ENCODE assay signal across 1 cellular context in the genomic region with DNA sequence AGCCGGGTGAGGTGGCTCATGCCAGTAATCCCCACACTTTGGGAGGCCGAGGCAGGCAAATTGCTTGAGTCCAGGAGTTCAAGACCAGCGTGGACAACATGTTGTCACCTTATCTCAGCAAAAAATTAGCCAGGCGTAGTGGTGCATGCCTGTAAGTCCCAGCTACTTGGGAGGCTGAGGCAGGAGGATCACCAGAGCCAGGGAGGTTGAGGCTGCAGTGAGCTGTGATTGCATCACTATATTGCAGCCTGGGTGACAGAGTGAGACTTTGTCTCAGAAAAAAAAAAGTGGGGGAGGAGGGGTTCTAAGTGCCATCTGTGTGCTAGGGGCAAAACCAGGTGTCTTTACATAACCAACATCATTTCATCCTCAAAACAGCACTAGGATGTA.
TF ChIP-seq lines count a peak whose summit lies in the region.

No MANE protein-coding gene starts in this region.

TF ChIP-seq in IMR-90, 13 proteins besides CTCF, POLR2A, EP300 and RAD21:
- TF ChIP-seq FOS (IDR thresholded peaks at IDR 0.05; ENCODE audit: low read depth, low read length), result no peak
- 0 out of 2 replicates have a peak, but pooled peaks have one; percentile 9 for TF ChIP-seq CEBPB (IDR thresholded peaks at IDR 0.05; ENCODE audit: low read depth, low read length)
- TF ChIP-seq, protein P1, sequence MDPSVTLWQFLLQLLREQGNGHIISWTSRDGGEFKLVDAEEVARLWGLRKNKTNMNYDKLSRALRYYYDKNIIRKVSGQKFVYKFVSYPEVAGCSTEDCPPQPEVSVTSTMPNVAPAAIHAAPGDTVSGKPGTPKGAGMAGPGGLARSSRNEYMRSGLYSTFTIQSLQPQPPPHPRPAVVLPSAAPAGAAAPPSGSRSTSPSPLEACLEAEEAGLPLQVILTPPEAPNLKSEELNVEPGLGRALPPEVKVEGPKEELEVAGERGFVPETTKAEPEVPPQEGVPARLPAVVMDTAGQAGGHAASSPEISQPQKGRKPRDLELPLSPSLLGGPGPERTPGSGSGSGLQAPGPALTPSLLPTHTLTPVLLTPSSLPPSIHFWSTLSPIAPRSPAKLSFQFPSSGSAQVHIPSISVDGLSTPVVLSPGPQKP (IDR thresholded peaks at IDR 0.05; ENCODE audit: borderline replicate concordance, low read depth, low read length), result no peak
- TF ChIP-seq RFX5 (IDR thresholded peaks at IDR 0.05; ENCODE audit: low read depth, low read length), result no peak
TF ChIP-seq in IMR-90: peak in this region for 1.
